In the genomic region with DNA sequence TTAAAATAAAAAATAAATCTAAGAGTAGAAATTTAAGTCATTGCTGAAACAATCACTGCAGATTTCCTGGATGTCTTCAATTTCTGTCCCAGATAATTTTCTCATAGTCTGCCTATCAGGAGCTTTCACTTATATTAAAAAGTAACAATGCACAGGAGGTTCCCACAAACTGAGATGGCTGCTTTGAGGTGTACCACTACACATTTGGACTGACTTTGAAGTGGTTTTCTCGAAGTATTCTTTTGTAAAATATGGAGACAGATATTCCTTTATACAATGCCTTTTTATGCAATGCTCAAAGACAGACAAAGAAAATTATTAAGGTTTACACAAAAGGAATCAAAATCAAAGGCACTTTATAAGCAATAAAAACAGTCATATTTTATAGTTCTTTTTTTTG, we compare ENCODE assay signal across 32 cellular contexts.
"Had no signal": no experiment of that assay in that cellular context is flagged by ENCODE, and none has a peak within 500 bp of the region (broad histone marks: within the 10 kb centered on the region; RNA-seq: fewer than 3 reads in every experiment).

No MANE protein-coding gene starts in this region.

- H3K27ac Mint-ChIP-seq: activated B cell treated with CpG ODN at 0.5 μM for 24 hours; activated CD4-positive, alpha-beta memory T cell treated with anti-CD3 and anti-CD28 coated beads, Interleukin-2, amount 10 ng/mL, durations not matched to agents 7 days and 5 days; activated CD4-positive, alpha-beta T cell treated with anti-CD3 and anti-CD28 coated beads, Interleukin-2, amount 10 ng/mL, durations not matched to agents 24 days and 14 days; activated CD8-positive, alpha-beta memory T cell treated with anti-CD3 and anti-CD28 coated beads, Interleukin-2, amount 10 ng/mL, durations not matched to agents 7 days and 5 days; activated CD8-positive, alpha-beta T cell treated with anti-CD3 and anti-CD28 coated beads, Interleukin-2, amount 10 ng/mL, durations not matched to agents 7 days and 5 days; activated naive CD4-positive, alpha-beta T cell treated with anti-CD3 and anti-CD28 coated beads, Interleukin-2, amount 10 ng/mL, durations not matched to agents 7 days and 5 days; activated naive CD4-positive, alpha-beta T cell treated with anti-CD3 and anti-CD28 coated beads, Interleukin-2, amount 50 U/mL, for 24 hours; activated naive CD8-positive, alpha-beta T cell; activated T-cell treated with anti-CD3 and anti-CD28 coated beads, Interleukin-2, amount 50 U/mL, for 24 hours; activated T-helper 2 cell treated with anti-CD3 and anti-CD28 coated beads, Interferon-gamma antibody, Interleukin-2, Interleukin-4, amounts not matched to agents 10 μg/mL and 5 μg/mL and 100 μg/mL, durations not matched to agents 14 hours and 24 hours and 36 hours; brain; T-helper 1 cell treated with Interleukin-12 subunit alpha and Interleukin-12 subunit beta and Interleukin-4 antibody, amounts not matched to agents 30 μg/mL and 1 μg/mL, for 36 hours; T-helper 2 cell treated with Interferon-gamma antibody and Interleukin-4, amounts not matched to agents 5 μg/mL and 100 μg/mL, for 36 hours had no signal

- DNase-seq: activated B cell treated with CpG ODN at 0.5 μM for 24 hours; activated CD4-positive, alpha-beta memory T cell treated with anti-CD3 and anti-CD28 coated beads, Interleukin-2, amount 10 ng/mL, durations not matched to agents 7 days and 5 days; activated CD4-positive, alpha-beta T cell treated with anti-CD3 and anti-CD28 coated beads for 4 hours; activated CD4-positive, alpha-beta T cell treated with anti-CD3 and anti-CD28 coated beads, Interleukin-2, amount 50 U/mL, for 48 hours; activated CD4-positive, CD25-positive, alpha-beta regulatory T cell treated with anti-CD3 and anti-CD28 coated beads, Interleukin-2, amount 50 U/mL, for 72 hours; activated CD8-positive, alpha-beta memory T cell treated with anti-CD3 and anti-CD28 coated beads for 24 hours; activated CD8-positive, alpha-beta memory T cell treated with anti-CD3 and anti-CD28 coated beads, Interleukin-2, amount 10 ng/mL, durations not matched to agents 7 days and 5 days; activated CD8-positive, alpha-beta memory T cell treated with anti-CD3 and anti-CD28 coated beads, Interleukin-2, amount 50 U/mL, for 48 hours; activated CD8-positive, alpha-beta T cell treated with anti-CD3 and anti-CD28 coated beads, Interleukin-2, amount 10 ng/mL, durations not matched to agents 7 days and 5 days; activated effector memory CD4-positive, alpha-beta T cell treated with Interleukin-2 at 50 U/mL for 16 hours; activated gamma-delta T cell; activated naive CD4-positive, alpha-beta T cell treated with anti-CD3 and anti-CD28 coated beads, Interleukin-2, amount 10 ng/mL, durations not matched to agents 7 days and 5 days; activated naive CD4-positive, alpha-beta T cell treated with Interleukin-2 at 50 U/mL for 16 hours; activated T-cell treated with anti-CD3 and anti-CD28 coated beads, Interleukin-2, amount 50 U/mL, for 24 hours; activated T-cell treated with anti-CD3 and anti-CD28 coated beads, Interleukin-2, amount 50 U/mL, for 48 hours; amygdala; anterior cingulate cortex; caudate nucleus; cerebellar nuclear complex; T-helper 1 cell; T-helper 2 cell; T-helper 9 cell had no signal

- H3K4me1 Mint-ChIP-seq: activated B cell treated with CpG ODN at 0.5 μM for 24 hours; brain; central memory CD8-positive, alpha-beta T cell had no signal

- ATAC-seq: activated CD8-positive, alpha-beta memory T cell treated with anti-CD3 and anti-CD28 coated beads, Interleukin-2, amount 10 ng/mL, durations not matched to agents 7 days and 5 days; activated CD8-positive, alpha-beta T cell treated with anti-CD3 and anti-CD28 coated beads, Interleukin-2, amount 10 ng/mL, durations not matched to agents 7 days and 5 days had no signal

- H3K9me3 Mint-ChIP-seq: activated B cell treated with CpG ODN at 0.5 μM for 24 hours; activated CD4-positive, alpha-beta memory T cell treated with anti-CD3 and anti-CD28 coated beads, Interleukin-2, amount 10 ng/mL, durations not matched to agents 7 days and 5 days; activated CD4-positive, alpha-beta T cell treated with anti-CD3 and anti-CD28 coated beads, Interleukin-2, amount 10 ng/mL, durations not matched to agents 24 days and 14 days; activated naive CD4-positive, alpha-beta T cell treated with anti-CD3 and anti-CD28 coated beads, Interleukin-2, amount 10 ng/mL, durations not matched to agents 7 days and 5 days; activated naive CD4-positive, alpha-beta T cell treated with anti-CD3 and anti-CD28 coated beads, Interleukin-2, amount 50 U/mL, for 24 hours; activated T-cell treated with anti-CD3 and anti-CD28 coated beads, Interleukin-2, amount 50 U/mL, for 24 hours; activated T-helper 2 cell treated with anti-CD3 and anti-CD28 coated beads, Interferon-gamma antibody, Interleukin-2, Interleukin-4, amounts not matched to agents 10 μg/mL and 5 μg/mL and 100 μg/mL, durations not matched to agents 14 hours and 24 hours and 36 hours; brain; central memory CD8-positive, alpha-beta T cell; T-helper 1 cell treated with Interleukin-12 subunit alpha and Interleukin-12 subunit beta and Interleukin-4 antibody, amounts not matched to agents 30 μg/mL and 1 μg/mL, for 36 hours; T-helper 2 cell treated with Interferon-gamma antibody and Interleukin-4, amounts not matched to agents 5 μg/mL and 100 μg/mL, for 36 hours had no signal

- H3K27me3 Mint-ChIP-seq: activated B cell treated with CpG ODN at 0.5 μM for 24 hours; activated CD4-positive, alpha-beta memory T cell treated with anti-CD3 and anti-CD28 coated beads, Interleukin-2, amount 10 ng/mL, durations not matched to agents 7 days and 5 days; activated CD4-positive, alpha-beta T cell treated with anti-CD3 and anti-CD28 coated beads, Interleukin-2, amount 10 ng/mL, durations not matched to agents 24 days and 14 days; activated CD8-positive, alpha-beta memory T cell treated with anti-CD3 and anti-CD28 coated beads, Interleukin-2, amount 10 ng/mL, durations not matched to agents 7 days and 5 days; activated naive CD4-positive, alpha-beta T cell treated with anti-CD3 and anti-CD28 coated beads, Interleukin-2, amount 10 ng/mL, durations not matched to agents 7 days and 5 days; activated naive CD4-positive, alpha-beta T cell treated with anti-CD3 and anti-CD28 coated beads, Interleukin-2, amount 50 U/mL, for 24 hours; activated naive CD8-positive, alpha-beta T cell; activated T-cell treated with anti-CD3 and anti-CD28 coated beads, Interleukin-2, amount 50 U/mL, for 24 hours; brain; central memory CD8-positive, alpha-beta T cell had no signal

- H3K4me3 ChIP-seq: ascending aorta, cardiac muscle cell had no signal

- H3K4me3 Mint-ChIP-seq: activated B cell treated with CpG ODN at 0.5 μM for 24 hours; activated CD4-positive, alpha-beta memory T cell treated with anti-CD3 and anti-CD28 coated beads, Interleukin-2, amount 10 ng/mL, durations not matched to agents 7 days and 5 days; activated CD4-positive, alpha-beta T cell treated with anti-CD3 and anti-CD28 coated beads, Interleukin-2, amount 10 ng/mL, durations not matched to agents 24 days and 14 days; activated CD8-positive, alpha-beta memory T cell treated with anti-CD3 and anti-CD28 coated beads, Interleukin-2, amount 10 ng/mL, durations not matched to agents 7 days and 5 days; activated CD8-positive, alpha-beta T cell treated with anti-CD3 and anti-CD28 coated beads, Interleukin-2, amount 10 ng/mL, durations not matched to agents 7 days and 5 days; activated naive CD4-positive, alpha-beta T cell treated with anti-CD3 and anti-CD28 coated beads, Interleukin-2, amount 10 ng/mL, durations not matched to agents 7 days and 5 days; activated naive CD4-positive, alpha-beta T cell treated with anti-CD3 and anti-CD28 coated beads, Interleukin-2, amount 50 U/mL, for 24 hours; activated naive CD8-positive, alpha-beta T cell; activated T-cell treated with anti-CD3 and anti-CD28 coated beads, Interleukin-2, amount 50 U/mL, for 24 hours; brain; central memory CD8-positive, alpha-beta T cell; T-helper 1 cell treated with Interleukin-12 subunit alpha and Interleukin-12 subunit beta and Interleukin-4 antibody, amounts not matched to agents 30 μg/mL and 1 μg/mL, for 36 hours; T-helper 2 cell treated with Interferon-gamma antibody and Interleukin-4, amounts not matched to agents 5 μg/mL and 100 μg/mL, for 36 hours had no signal
